20 cellular contexts compared by ENCODE assay signal in genomic region chr5:108036484-108036883, GRCh38.
DNase-seq lines count a peak whose midpoint lies in the region; ATAC-seq, FAIRE-seq and TF ChIP-seq lines count a peak whose summit lies in the region.
"Had no signal": no experiment of that assay in that cellular context is flagged by ENCODE, and none has a peak within 500 bp of the region (broad histone marks: within the 10 kb centered on the region; RNA-seq: fewer than 3 reads in every experiment).

No MANE protein-coding gene starts in this region.

- peaks cover 15% of the 10 kb centered on the region for H3K36me3 Mint-ChIP-seq in nephron progenitor cell (ENCODE audit: low read depth)

- no peak for FAIRE-seq in HepG2 (lab: Jason Lieb, UNC)
- FAIRE-seq in endothelial cell of umbilical vein (lab: Jason Lieb, UNC) = peak; percentile 49
- FAIRE-seq: A549, GM12892, GM18507 had no signal

- intact Hi-C loops in HepG2 (cut with micrococcal nuclease; ENCODE audit: unreplicated experiment) (no loop called here), endothelial cell of umbilical vein (cut with micrococcal nuclease) (loop anchor here (2.0 kb wide), 1 partner anchor 34 kb away; no protein-coding TSS in a partner anchor)

- no peak overlapping the region for H3K9ac ChIP-seq in liver (ENCODE audit: low read depth in 1 of 2, low read length in 2 of 2)
- H3K9ac ChIP-seq in HepG2 (ENCODE audit: insufficient read depth, low read depth, low read length) = no peak overlapping the region
- no peak overlapping the region for H3K9ac ChIP-seq in endothelial cell of umbilical vein (replicated peaks; ENCODE audit: extremely low read depth, insufficient read depth, low read length)
- H3K9ac ChIP-seq: KMS-11 had no signal

- H3K4me1 Mint-ChIP-seq in nephron progenitor cell = no peaks in the 10 kb centered on the region

- H2AFZ ChIP-seq in HepG2 (ENCODE audit: low read length) = no peak overlapping the region
- no peak overlapping the region for H2AFZ ChIP-seq in endothelial cell of umbilical vein (ENCODE audit: low read depth, low read length)

- H3K4me2 ChIP-seq in HepG2 (ENCODE audit: low read depth, low read length) = no peak overlapping the region
- no peak overlapping the region for H3K4me2 ChIP-seq in endothelial cell of umbilical vein (ENCODE audit: insufficient read depth, low read length)
- H3K4me2 ChIP-seq: A549, KMS-11 had no signal

- BruUV-seq in HepG2 (replicated peaks; lab: Mats Ljungman, UMichigan) (no TSS peak), endothelial cell of umbilical vein (replicated peaks; lab: Mats Ljungman, UMichigan) (no TSS peak)

- TF ChIP-seq POLR2A in HepG2 (IDR thresholded peaks at IDR 0.05; ENCODE audit: insufficient read depth in 1 of 2, low read depth in 2 of 2, low read length in 2 of 2) (no peak), endothelial cell of umbilical vein (IDR thresholded peaks at IDR 0.05; ENCODE audit: low read depth, low read length) (no peak)

- H3K27me3 ChIP-seq in liver (ENCODE audit: control insufficient read depth in 4 of 4, insufficient read depth in 4 of 4, low read length in 3 of 4) (no peaks in the 10 kb centered on the region), HepG2 (ENCODE audit: control insufficient read depth in 1 of 2, insufficient read depth in 2 of 2, low read length in 2 of 2) (no peaks in the 10 kb centered on the region), endothelial cell of umbilical vein (ENCODE audit: control insufficient read depth in 2 of 2, insufficient read depth in 2 of 2, low read length in 2 of 2) (no peaks in the 10 kb centered on the region)

- H3K9me3 ChIP-seq in liver (ENCODE audit: control insufficient read depth in 4 of 4, low read length in 3 of 4) = no peaks in the 10 kb centered on the region
- no peaks in the 10 kb centered on the region for H3K9me3 ChIP-seq in HepG2 (ENCODE audit: low read length)
- no peaks in the 10 kb centered on the region for H3K9me3 ChIP-seq in endothelial cell of umbilical vein (replicated peaks; ENCODE audit: control insufficient read depth, insufficient read depth, low read length)
- H3K9me3 ChIP-seq: A549, Caco-2 had no signal

- dilution Hi-C loops in endothelial cell of umbilical vein (cut with MboI; ENCODE audit: extremely low pct_ligation_motif_present, low sequenced_read_pairs) = no loop called here

- H3K27me3 Mint-ChIP-seq in nephron progenitor cell (ENCODE audit: low read depth, poor library complexity) = no peaks in the 10 kb centered on the region
- H3K27me3 Mint-ChIP-seq: CD4-positive, alpha-beta T cell had no signal

- no peak for ATAC-seq in HepG2
- no peak for ATAC-seq in GM21367 (IDR thresholded peaks at IDR 0.05; ENCODE audit: unreplicated experiment)
- ATAC-seq in HG02852 (IDR thresholded peaks at IDR 0.05; ENCODE audit: unreplicated experiment) = no peak
- ATAC-seq: A549 had no signal

- H3K79me2 ChIP-seq in HepG2 (ENCODE audit: insufficient read depth, low read length) = no peaks in the 10 kb centered on the region
- no peaks in the 10 kb centered on the region for H3K79me2 ChIP-seq in endothelial cell of umbilical vein (ENCODE audit: control insufficient read depth, insufficient read depth, low read length)

- no peaks in the 10 kb centered on the region for H3K9me1 ChIP-seq in endothelial cell of umbilical vein (replicated peaks; ENCODE audit: control insufficient read depth, extremely low read depth, insufficient read depth, low read length)

- 77% methylated on average over 7 of the region's 7 CpGs for whole genome bisulfite sequencing in liver
- WGBS in HepG2 (ENCODE audit: low lambda C conversion rate) = 65% methylated on average over 7 of the region's 7 CpGs

- H3K27ac ChIP-seq in liver (ENCODE audit: low read depth in 1 of 2, low read length in 2 of 2) = no peak overlapping the region
- no peak overlapping the region for H3K27ac ChIP-seq in HepG2 (ENCODE audit: extremely low read length, insufficient read depth, low read length)
- peak overlapping the region; percentile 13 for H3K27ac ChIP-seq in endothelial cell of umbilical vein (ENCODE audit: insufficient read depth, low read depth, low read length)
- H3K27ac ChIP-seq: 22Rv1, A549, C4-2B, KMS-11 had no signal

- H3K4me1 ChIP-seq in liver (ENCODE audit: control insufficient read depth in 4 of 4, insufficient read depth in 4 of 4, low read length in 3 of 4) = no peaks in the 10 kb centered on the region
- no peaks in the 10 kb centered on the region for H3K4me1 ChIP-seq in HepG2 (ENCODE audit: insufficient read depth, low read length)
- peaks cover 12% of the 10 kb centered on the region for H3K4me1 ChIP-seq in endothelial cell of umbilical vein (ENCODE audit: control insufficient read depth, extremely low read depth, insufficient read depth, low read length)
- H3K4me1 ChIP-seq: A549, Caco-2 had no signal

- H3K27ac Mint-ChIP-seq in nephron progenitor cell = peak overlapping the region; percentile 52
- H3K27ac Mint-ChIP-seq: CD4-positive, alpha-beta T cell had no signal

- CTCF ChIA-PET in HepG2 (lab: Yijun Ruan, JAX; ENCODE audit: low intra/inter-chr PET ratio, low total read pairs) (no interaction called here), endothelial cell of umbilical vein (lab: Charles Lee) (interaction anchor here (0.8 kb wide), 1 partner anchor 19 kb away, joined by 3 read pairs; no protein-coding TSS in a partner anchor)

- POLR2A ChIA-PET in HepG2 (lab: Yijun Ruan, JAX) (no interaction called here), endothelial cell of umbilical vein (lab: Charles Lee) (no interaction called here)

- no peak for TF ChIP-seq EP300 in HepG2 (IDR thresholded peaks at IDR 0.05; ENCODE audit: low read depth in 2 of 2, low read length in 2 of 2)
- no peak for TF ChIP-seq EP300 in HepG2 (CRISPR knock-in tag; IDR thresholded peaks at IDR 0.05; ENCODE audit: borderline replicate concordance)

- H3K36me3 ChIP-seq in liver (ENCODE audit: control insufficient read depth in 4 of 4, insufficient read depth in 3 of 4, low read depth in 1 of 4, low read length in 3 of 4) = no peaks in the 10 kb centered on the region
- H3K36me3 ChIP-seq in HepG2 (replicated peaks in 1 of 2; ENCODE audit: control insufficient read depth in 1 of 2, insufficient read depth in 2 of 2, low read length in 2 of 2) = no peaks in the 10 kb centered on the region
- H3K36me3 ChIP-seq in endothelial cell of umbilical vein (ENCODE audit: control insufficient read depth in 2 of 2, extremely low read depth in 1 of 2, insufficient read depth in 2 of 2, low read length in 2 of 2) = no peaks in the 10 kb centered on the region

- in situ Hi-C loops in HepG2 (cut with HindIII; ENCODE audit: extremely low pct_ligation_motif_present, low pct_unique_long_range_greater_than_20kb) = no loop called here

- no peak overlapping the region for H3K4me3 ChIP-seq in liver (ENCODE audit: low read depth in 1 of 3, low read length in 3 of 3)
- no peak overlapping the region for H3K4me3 ChIP-seq in HepG2 (replicated peaks in 1 of 3; ENCODE audit: insufficient read depth in 1 of 3, low read depth in 2 of 3, low read length in 3 of 3)
- no peak overlapping the region for H3K4me3 ChIP-seq in endothelial cell of umbilical vein (replicated peaks in 1 of 3; ENCODE audit: insufficient read depth in 1 of 3, low read depth in 1 of 3, low read length in 3 of 3)
- H3K4me3 ChIP-seq: A549 had no signal

- H3K9me3 Mint-ChIP-seq in nephron progenitor cell = peaks cover 9% of the 10 kb centered on the region
- H3K9me3 Mint-ChIP-seq: CD4-positive, alpha-beta T cell had no signal

- TF ChIP-seq RAD21 in liver (IDR thresholded peaks at IDR 0.05) = no peak
- TF ChIP-seq RAD21 in HepG2 (CRISPR knock-in tag; IDR thresholded peaks at IDR 0.05) = no peak

- no peaks in the 10 kb centered on the region for H4K20me1 ChIP-seq in HepG2 (ENCODE audit: insufficient read depth, low read length)
- no peaks in the 10 kb centered on the region for H4K20me1 ChIP-seq in endothelial cell of umbilical vein (replicated peaks; ENCODE audit: control insufficient read depth, extremely low read depth, insufficient read depth, low read length)

- no peak overlapping the region for H3K4me3 Mint-ChIP-seq in nephron progenitor cell
- H3K4me3 Mint-ChIP-seq: CD4-positive, alpha-beta T cell had no signal

- DNase-seq in HepG2 (ENCODE audit: low spot score) (no peak), endothelial cell of umbilical vein (ENCODE audit: low read depth, low spot score) (peak; percentile 77), nephron progenitor cell (no peak), kidney glomerular epithelial cell (lab: John Stamatoyannopoulos, UW) (no peak)
- DNase-seq: AML-193; Caco-2; CD4-positive, alpha-beta T cell; DMS153; DMS79; GDM1; HCEC 1CT had no signal

- TF ChIP-seq CTCF in liver (IDR thresholded peaks at IDR 0.05; ENCODE audit: low read depth, low read length, missing input control) (no peak), HepG2 (CRISPR knock-in tag; IDR thresholded peaks at IDR 0.05) (no peak), endothelial cell of umbilical vein (IDR thresholded peaks at IDR 0.05; ENCODE audit: extremely low read depth in 1 of 2, insufficient read depth in 1 of 2, low read depth in 1 of 2, low read length in 2 of 2) (no peak), nephron progenitor cell (IDR thresholded peaks at IDR 0.05) (no peak)

TF ChIP-seq in liver, 16 proteins besides CTCF, POLR2A, EP300 and RAD21:
- TF ChIP-seq HNF4G (IDR thresholded peaks at IDR 0.05) = no peak
- TF ChIP-seq NR2F2 (IDR thresholded peaks at IDR 0.05) = peak; percentile 40

TF ChIP-seq in endothelial cell of umbilical vein, 7 proteins besides CTCF, POLR2A, EP300 and RAD21:
- TF ChIP-seq EZH2 (IDR thresholded peaks at IDR 0.05; ENCODE audit: borderline replicate concordance, low read depth, low read length, severe bottlenecking) (no peak), JUN (IDR thresholded peaks at IDR 0.05; ENCODE audit: borderline replicate concordance, insufficient read depth, insufficient read length, low read depth) (peak; percentile 60), POLR2AphosphoS5 (IDR thresholded peaks at IDR 0.05; ENCODE audit: insufficient read depth, low read depth, low read length) (peak; percentile 59), GATA2 (IDR thresholded peaks at IDR 0.05; ENCODE audit: insufficient read depth, insufficient read length, low read depth, low read length) (peak; percentile 76)
